In genomic region chr3:12964713-12965612, GRCh38 we compare ENCODE assay signal across 1 cellular context.
A peak's percentile ranks its signal among the peaks of the same experiment; 100 is the strongest.
TF ChIP-seq lines count a peak whose summit lies in the region.

No MANE protein-coding gene starts in this region.

TF ChIP-seq in HepG2, 621 proteins besides CTCF, POLR2A, EP300 and RAD21 (continued from another document and continues in another):
- TF ChIP-seq ZNF407 (CRISPR knock-in tag; IDR thresholded peaks at IDR 0.05; ENCODE audit: not compliant biosample characterization) (no peak), HDAC6 (IDR thresholded peaks at IDR 0.05; ENCODE audit: low read depth, low read length) (no peak), PAWR (CRISPR knock-in tag; IDR thresholded peaks at IDR 0.05; ENCODE audit: borderline replicate concordance) (no peak), IRF9 (CRISPR knock-in tag; IDR thresholded peaks at IDR 0.05; ENCODE audit: borderline replicate concordance) (no peak; the same call in 1 of the 2 replicates), PATZ1 (CRISPR knock-in tag; IDR thresholded peaks at IDR 0.05) (0 out of 2 replicates have a peak, but pooled peaks have one; percentile 43), RFXAP (CRISPR knock-in tag; IDR thresholded peaks at IDR 0.05; ENCODE audit: borderline replicate concordance) (peak; percentile 84; the same call in 1 of the 2 replicates), ZNF138 (CRISPR knock-in tag; IDR thresholded peaks at IDR 0.05; ENCODE audit: low read depth) (no peak), SMARCE1 (IDR thresholded peaks at IDR 0.05; ENCODE audit: borderline replicate concordance) (no peak), TBP (CRISPR knock-in tag; IDR thresholded peaks at IDR 0.05) (no peak), ZSCAN20 (CRISPR knock-in tag; IDR thresholded peaks at IDR 0.05; ENCODE audit: borderline replicate concordance) (0 out of 2 replicates have a peak, but pooled peaks have one; percentile 75), PITX1 (CRISPR knock-in tag; IDR thresholded peaks at IDR 0.05) (peak; percentile 87), WIZ (CRISPR knock-in tag; IDR thresholded peaks at IDR 0.05) (no peak), TARDBP (CRISPR knock-in tag; IDR thresholded peaks at IDR 0.05) (peak; percentile 88), MTERF4 (CRISPR knock-in tag; IDR thresholded peaks at IDR 0.05) (peak; percentile 44; the same call in 1 of the 2 replicates), ZNF83 (CRISPR knock-in tag; IDR thresholded peaks at IDR 0.05; ENCODE audit: borderline replicate concordance) (no peak; the same call in 1 of the 2 replicates), ZNF761 (CRISPR knock-in tag; conservative IDR thresholded peaks at IDR 0.05) (peak; percentile 22; the same call in 1 of the 2 replicates), GATAD1 (CRISPR knock-in tag; IDR thresholded peaks at IDR 0.05) (0 out of 2 replicates have a peak, but pooled peaks have one; percentile 35), ZBTB43 (CRISPR knock-in tag; conservative IDR thresholded peaks at IDR 0.05) (peak; percentile 88), ZNF3 (CRISPR knock-in tag; IDR thresholded peaks at IDR 0.05) (0 out of 2 replicates have a peak, but pooled peaks have one; percentile 41), ZNF292 (CRISPR knock-in tag; IDR thresholded peaks at IDR 0.05; ENCODE audit: borderline replicate concordance, low read depth) (peak; percentile 46; the same call in 1 of the 2 replicates), AKAP8 (CRISPR knock-in tag; IDR thresholded peaks at IDR 0.05) (peak; percentile 88; the same call in 1 of the 2 replicates), AGO2 (optimal IDR thresholded peaks at IDR 0.05; ENCODE audit: low read depth, low read length) (no peak), STAT6 (CRISPR knock-in tag; IDR thresholded peaks at IDR 0.05; ENCODE audit: borderline replicate concordance) (peak; percentile 84; the same call in 1 of the 2 replicates), DMTF1 (CRISPR knock-in tag; IDR thresholded peaks at IDR 0.05) (no peak), MLLT10 (CRISPR knock-in tag; IDR thresholded peaks at IDR 0.05) (no peak), ZNF720 (CRISPR knock-in tag; IDR thresholded peaks at IDR 0.05) (0 out of 2 replicates have a peak, but pooled peaks have one; percentile 15), TFDP1 (CRISPR knock-in tag; IDR thresholded peaks at IDR 0.05; ENCODE audit: borderline replicate concordance) (peak; percentile 70; the same call in 1 of the 2 replicates), ZBTB1 (CRISPR knock-in tag; IDR thresholded peaks at IDR 0.05; ENCODE audit: borderline replicate concordance) (no peak)
